8 cellular contexts compared by ENCODE assay signal in genomic region chr1:228471762-228472398, GRCh38. TPM values are rescaled to one million over a fixed set of nuclear protein-coding genes. Genes with fewer than 3 reads are reported as not detected.
DNase-seq lines count a peak whose midpoint lies in the region; ATAC-seq, FAIRE-seq and TF ChIP-seq lines count a peak whose summit lies in the region.

No MANE protein-coding gene starts in this region.

- peak; percentile 64 for TF ChIP-seq CTCF in HepG2 (CRISPR knock-in tag; IDR thresholded peaks at IDR 0.05)

- H3K4me2 ChIP-seq in HepG2 (ENCODE audit: low read depth, low read length), result no peak overlapping the region

- no peak overlapping the region for H3K27ac ChIP-seq in HepG2 (ENCODE audit: extremely low read length, insufficient read depth, low read length)

- CTCF ChIA-PET in HepG2 (lab: Yijun Ruan, JAX; ENCODE audit: low intra/inter-chr PET ratio, low total read pairs), result interaction anchor here (1.0 to 2.3 kb wide), 2 partner anchors 29 to 44 kb away, joined by 4 to 13 read pairs; no protein-coding TSS in a partner anchor

- H3K4me1 ChIP-seq in HepG2 (ENCODE audit: insufficient read depth, low read length), result peaks cover 15% of the 10 kb centered on the region; the same call in 1 of the 2 replicates

- POLR2A ChIA-PET in HepG2 (lab: Yijun Ruan, JAX), result interaction anchor here (0.7 kb wide), 1 partner anchor 17 kb away, joined by 4 read pairs; no protein-coding TSS in a partner anchor

- H3K9ac ChIP-seq in HepG2 (ENCODE audit: insufficient read depth, low read depth, low read length), result no peak overlapping the region

- peaks cover 1 to 12% of the 10 kb centered on the region in 2 experiments; a peak in 2 of 5 replicates for H3K27me3 ChIP-seq in HepG2 (ENCODE audit: control insufficient read depth in 1 of 2, insufficient read depth in 2 of 2, low read length in 2 of 2)

- H3K79me2 ChIP-seq in HepG2 (ENCODE audit: insufficient read depth, low read length), result no peaks in the 10 kb centered on the region

- intact Hi-C loops in HepG2 (cut with micrococcal nuclease; ENCODE audit: unreplicated experiment), result no loop called here

- DNase-seq in CMK (ENCODE audit: low read depth) (peak; percentile 67), NCI-H2196 (lab: John Stamatoyannopoulos, UW; ENCODE audit: unreplicated experiment) (peak; percentile 44), amniotic epithelial cell (ENCODE audit: low read depth) (peak; percentile 67), HepG2 (ENCODE audit: low spot score) (peak; percentile 45)

- H4K20me1 ChIP-seq in HepG2 (ENCODE audit: insufficient read depth, low read length), result no peaks in the 10 kb centered on the region

- H3K36me3 ChIP-seq in HepG2 (replicated peaks in 1 of 2; ENCODE audit: control insufficient read depth in 1 of 2, insufficient read depth in 2 of 2, low read length in 2 of 2), result no peaks in the 10 kb centered on the region

- TF ChIP-seq EP300 in HepG2 (IDR thresholded peaks at IDR 0.05; ENCODE audit: low read depth in 2 of 2, low read length in 2 of 2) (no peak), HepG2 (CRISPR knock-in tag; IDR thresholded peaks at IDR 0.05; ENCODE audit: borderline replicate concordance) (no peak)

- WGBS in HepG2 (ENCODE audit: low lambda C conversion rate), result 66% methylated on average over 5 of the region's 5 CpGs

- H3K9me3 ChIP-seq in HepG2 (ENCODE audit: low read length), result no peaks in the 10 kb centered on the region

- no peak for TF ChIP-seq RAD21 in HepG2 (CRISPR knock-in tag; IDR thresholded peaks at IDR 0.05)

- FAIRE-seq in HepG2 (lab: Jason Lieb, UNC), result peak; percentile 47

- no peak for TF ChIP-seq POLR2A in HepG2 (IDR thresholded peaks at IDR 0.05; ENCODE audit: insufficient read depth in 1 of 2, low read depth in 2 of 2, low read length in 2 of 2)

- BruUV-seq in HepG2 (replicated peaks; lab: Mats Ljungman, UMichigan), result no TSS peak

- in situ Hi-C loops in HepG2 (cut with HindIII; ENCODE audit: extremely low pct_ligation_motif_present, low pct_unique_long_range_greater_than_20kb), result no loop called here

- no peak overlapping the region for H3K4me3 ChIP-seq in HepG2 (replicated peaks in 1 of 3; ENCODE audit: insufficient read depth in 1 of 3, low read depth in 2 of 3, low read length in 3 of 3)

- no peak overlapping the region for H2AFZ ChIP-seq in HepG2 (ENCODE audit: low read length)

- ATAC-seq in GM19351 (IDR thresholded peaks at IDR 0.05; ENCODE audit: unreplicated experiment) (peak; percentile 79), HepG2 (peak; percentile 85), GM21423 (IDR thresholded peaks at IDR 0.05; ENCODE audit: unreplicated experiment) (no peak), HG03378 (IDR thresholded peaks at IDR 0.05; ENCODE audit: unreplicated experiment) (no peak), GM18873 (IDR thresholded peaks at IDR 0.05; ENCODE audit: low FRiP score, unreplicated experiment) (no peak)

TF ChIP-seq in HepG2, 621 proteins besides CTCF, POLR2A, EP300 and RAD21:
- TF ChIP-seq, protein P1, sequence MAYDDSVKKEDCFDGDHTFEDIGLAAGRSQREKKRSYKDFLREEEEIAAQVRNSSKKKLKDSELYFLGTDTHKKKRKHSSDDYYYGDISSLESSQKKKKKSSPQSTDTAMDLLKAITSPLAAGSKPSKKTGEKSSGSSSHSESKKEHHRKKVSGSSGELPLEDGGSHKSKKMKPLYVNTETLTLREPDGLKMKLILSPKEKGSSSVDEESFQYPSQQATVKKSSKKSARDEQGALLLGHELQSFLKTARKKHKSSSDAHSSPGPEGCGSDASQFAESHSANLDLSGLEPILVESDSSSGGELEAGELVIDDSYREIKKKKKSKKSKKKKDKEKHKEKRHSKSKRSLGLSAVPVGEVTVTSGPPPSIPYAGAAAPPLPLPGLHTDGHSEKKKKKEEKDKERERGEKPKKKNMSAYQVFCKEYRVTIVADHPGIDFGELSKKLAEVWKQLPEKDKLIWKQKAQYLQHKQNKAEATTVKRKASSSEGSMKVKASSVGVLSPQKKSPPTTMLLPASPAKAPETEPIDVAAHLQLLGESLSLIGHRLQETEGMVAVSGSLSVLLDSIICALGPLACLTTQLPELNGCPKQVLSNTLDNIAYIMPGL (CRISPR knock-in tag; IDR thresholded peaks at IDR 0.05; ENCODE audit: borderline replicate concordance in 1 of 2, low read depth in 1 of 2), result 0 out of 4 replicates have a peak, but pooled peaks of 1 of the 2 experiments have one; percentile 22
- TF ChIP-seq, protein P2, sequence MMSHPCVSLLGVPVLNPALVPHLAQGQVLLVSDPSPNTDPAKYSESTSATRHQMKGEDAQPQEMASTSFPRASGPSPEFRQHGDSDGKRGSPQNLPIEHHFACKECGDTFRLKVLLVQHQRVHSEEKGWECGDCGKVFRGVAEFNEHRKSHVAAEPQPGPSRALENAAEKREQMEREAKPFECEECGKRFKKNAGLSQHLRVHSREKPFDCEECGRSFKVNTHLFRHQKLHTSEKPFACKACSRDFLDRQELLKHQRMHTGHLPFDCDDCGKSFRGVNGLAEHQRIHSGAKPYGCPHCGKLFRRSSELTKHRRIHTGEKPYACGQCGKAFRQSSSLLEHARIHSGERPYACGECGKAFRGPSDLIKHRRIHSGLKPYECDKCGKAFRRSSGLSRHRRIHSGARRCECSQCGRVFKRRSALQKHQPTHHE (CRISPR knock-in tag; IDR thresholded peaks at IDR 0.05; ENCODE audit: borderline replicate concordance), result no peak
- peak; percentile 65 for TF ChIP-seq STAG1 (CRISPR knock-in tag; IDR thresholded peaks at IDR 0.05)
- no peak for TF ChIP-seq KDM6A (CRISPR knock-in tag; IDR thresholded peaks at IDR 0.05; ENCODE audit: low read depth)
- peak; percentile 59 for TF ChIP-seq SMC3 (IDR thresholded peaks at IDR 0.05; ENCODE audit: low read length)
- TF ChIP-seq ZMYM4 (CRISPR knock-in tag; IDR thresholded peaks at IDR 0.05), result no peak
- no peak for TF ChIP-seq ZZZ3 (CRISPR knock-in tag; IDR thresholded peaks at IDR 0.05; ENCODE audit: borderline replicate concordance)
- TF ChIP-seq ZNF775 (CRISPR knock-in tag; IDR thresholded peaks at IDR 0.05; ENCODE audit: borderline replicate concordance), result no peak

RNA-seq across cellular contexts. Expression of gene RNF187, which starts 15.3 kb away (rescaled TPM):
- 43.0 and 59.4 TPM in 2 replicates for total RNA-seq in HepG2 (2016; rRNA removed; fragmentation: Illumina TruSeq; extraction: Trizol)
- total RNA-seq in HepG2 (2016; cell fraction: cytosol; rRNA removed; fragmentation: Illumina TruSeq; extraction: Trizol; ENCODE audit: low read depth), result 8.6 and 11.6 TPM in 2 replicates
- 41.8 and 57.0 TPM in 2 replicates for total RNA-seq in HepG2 (2016; cell fraction: insoluble cytoplasmic fraction; rRNA removed; fragmentation: Illumina TruSeq; extraction: Trizol)
- 21.8 and 27.3 TPM in 2 replicates for total RNA-seq in HepG2 (2016; cell fraction: membrane; rRNA removed; fragmentation: Illumina TruSeq; extraction: Trizol)
- 22.1 and 22.9 TPM in 2 replicates for total RNA-seq in HepG2 (2016; cell fraction: nucleus; rRNA removed; fragmentation: Illumina TruSeq; extraction: Trizol)
- 41.2 and 41.3 TPM in 2 replicates for polyA plus RNA-seq in HepG2 (2011; rRNA removed)
- polyA plus RNA-seq in HepG2 (2011; cell fraction: cytosol; rRNA removed), result 38.3 TPM in 2 replicates
- 22.6 and 27.4 TPM in 2 replicates for polyA plus RNA-seq in HepG2 (2011; cell fraction: nucleus; rRNA removed)
- 48.3 and 79.3 TPM in 2 replicates for polyA plus RNA-seq in HepG2 (2012)
- polyA plus RNA-seq in HepG2 (2016; cell fraction: cytosol; fragmentation: Illumina TruSeq; extraction: Trizol; ENCODE audit: low read depth), result 10.5 and 14.2 TPM in 2 replicates
- polyA plus RNA-seq in HepG2 (2016; cell fraction: insoluble cytoplasmic fraction; fragmentation: Illumina TruSeq; extraction: Trizol; ENCODE audit: low read depth), result 64.2 and 75.2 TPM in 2 replicates
- polyA plus RNA-seq in HepG2 (2016; cell fraction: membrane; fragmentation: Illumina TruSeq; extraction: Trizol; ENCODE audit: low read depth), result 22.9 and 27.3 TPM in 2 replicates
- 45.5 and 53.2 TPM in 2 replicates for polyA plus RNA-seq in HepG2 (2016; cell fraction: nucleus; fragmentation: Illumina TruSeq; extraction: Trizol; ENCODE audit: insufficient read depth, low read depth)
- polyA minus RNA-seq in HepG2 (2011; rRNA and poly(A)+ RNA removed; ENCODE audit: low replicate concordance), result 55.5 and 56.5 TPM in 2 replicates
- polyA minus RNA-seq in HepG2 (2011; cell fraction: cytosol; rRNA and poly(A)+ RNA removed), result 29.7 and 36.4 TPM in 2 replicates
- 16.2 and 16.4 TPM in 2 replicates for polyA minus RNA-seq in HepG2 (2011; cell fraction: nucleus; rRNA and poly(A)+ RNA removed)

RNA-seq across cellular contexts. Expression of gene TRIM17, which starts 55.2 kb away (rescaled TPM):
- 0.64 TPM in 1 of 2 replicates, not detected in the other for total RNA-seq in HepG2 (2016; rRNA removed; fragmentation: Illumina TruSeq; extraction: Trizol)
- not detected in 2 replicates for total RNA-seq in HepG2 (2016; cell fraction: cytosol; rRNA removed; fragmentation: Illumina TruSeq; extraction: Trizol; ENCODE audit: low read depth)
- total RNA-seq in HepG2 (2016; cell fraction: insoluble cytoplasmic fraction; rRNA removed; fragmentation: Illumina TruSeq; extraction: Trizol), result 0.10 and 0.45 TPM in 2 replicates
- not detected in 2 replicates for total RNA-seq in HepG2 (2016; cell fraction: membrane; rRNA removed; fragmentation: Illumina TruSeq; extraction: Trizol)
- total RNA-seq in HepG2 (2016; cell fraction: nucleus; rRNA removed; fragmentation: Illumina TruSeq; extraction: Trizol), result 0.72 and 0.81 TPM in 2 replicates
- polyA plus RNA-seq in HepG2 (2011; rRNA removed), result 0.22 and 0.32 TPM in 2 replicates
- polyA plus RNA-seq in HepG2 (2011; cell fraction: cytosol; rRNA removed), result 0.10 and 0.11 TPM in 2 replicates
- 1.6 and 1.9 TPM in 2 replicates for polyA plus RNA-seq in HepG2 (2011; cell fraction: nucleus; rRNA removed)
- polyA plus RNA-seq in HepG2 (2012), result 0.24 and 0.27 TPM in 2 replicates
- not detected in 2 replicates for polyA plus RNA-seq in HepG2 (2016; cell fraction: cytosol; fragmentation: Illumina TruSeq; extraction: Trizol; ENCODE audit: low read depth)
- 0.14 and 0.22 TPM in 2 replicates for polyA plus RNA-seq in HepG2 (2016; cell fraction: insoluble cytoplasmic fraction; fragmentation: Illumina TruSeq; extraction: Trizol; ENCODE audit: low read depth)
- not detected in 2 replicates for polyA plus RNA-seq in HepG2 (2016; cell fraction: membrane; fragmentation: Illumina TruSeq; extraction: Trizol; ENCODE audit: low read depth)
- polyA plus RNA-seq in HepG2 (2016; cell fraction: nucleus; fragmentation: Illumina TruSeq; extraction: Trizol; ENCODE audit: insufficient read depth, low read depth), result 1.2 and 1.4 TPM in 2 replicates
- polyA minus RNA-seq in HepG2 (2011; rRNA and poly(A)+ RNA removed; ENCODE audit: low replicate concordance), result 0.58 TPM in 1 of 2 replicates, not detected in the other
- polyA minus RNA-seq in HepG2 (2011; cell fraction: cytosol; rRNA and poly(A)+ RNA removed), result not detected in 2 replicates
- polyA minus RNA-seq in HepG2 (2011; cell fraction: nucleus; rRNA and poly(A)+ RNA removed), result 0.64 and 0.75 TPM in 2 replicates

Comparison
In these comparisons a context has a peak if more than half of its experiments do, and no peak if none do; other contexts are left out.
1. ATAC-seq: peak in GM19351 (single experiment) and HepG2 (single experiment); none in GM21423 (single experiment), HG03378 (single experiment) and GM18873 (single experiment).
2. Peak in every context shown above with its lines, with median percentiles within 50 percentile points of each other: DNase-seq.